21 cellular contexts compared by ENCODE assay signal in the genomic region with DNA sequence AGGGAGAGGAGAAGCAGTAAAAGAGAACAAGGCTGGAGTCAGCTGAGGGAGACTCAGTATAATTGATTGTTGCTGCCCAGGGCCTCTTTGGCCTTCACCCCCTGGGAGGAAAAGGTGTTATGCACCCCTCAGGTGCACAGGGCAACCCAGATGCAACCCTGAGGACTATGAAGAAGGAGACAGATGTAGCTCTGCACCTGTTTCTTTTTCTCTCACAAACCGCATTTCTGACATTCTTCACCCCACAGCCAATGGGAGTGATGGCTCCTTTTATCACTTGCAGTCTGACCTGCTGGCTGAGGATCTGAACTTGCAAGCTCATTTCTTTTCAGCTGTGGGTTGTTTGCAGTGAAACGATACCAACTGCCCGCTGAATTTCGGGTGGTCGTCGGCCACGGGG.
"Had no signal": no experiment of that assay in that cellular context is flagged by ENCODE, and none has a peak within 500 bp of the region (broad histone marks: within the 10 kb centered on the region; RNA-seq: fewer than 3 reads in every experiment).

No MANE protein-coding gene starts in this region.

- ATAC-seq: activated CD8-positive, alpha-beta T cell treated with anti-CD3 and anti-CD28 coated beads for 36 hours; left colon; stimulated activated naive CD8-positive, alpha-beta T cell treated with anti-CD3 and anti-CD28 coated beads, Interleukin-15, amount 100 ng/mL, for 72 hours; T-helper 17 cell had no signal

- H3K27me3 Mint-ChIP-seq: activated CD8-positive, alpha-beta T cell treated with anti-CD3 and anti-CD28 coated beads for 36 hours; brain had no signal

- DNase-seq: activated CD4-positive, alpha-beta T cell treated with anti-CD3 and anti-CD28 coated beads for 4 hours; activated CD8-positive, alpha-beta T cell treated with anti-CD3 and anti-CD28 coated beads for 36 hours; activated gamma-delta T cell; activated T-cell treated with anti-CD3 and anti-CD28 coated beads, Interleukin-2, amount 50 U/mL, for 48 hours; amniotic stem cell; central memory CD4-positive, alpha-beta T cell; colonic mucosa; effector CD8-positive, alpha-beta T cell; foreskin fibroblast; hypothalamus; left colon; sigmoid colon; stimulated activated CD4-positive, alpha-beta T cell treated with anti-CD3 and anti-CD28 coated beads, Interleukin-1b, Interleukin-23, amount 100 ng/mL, for 48 hours; stimulated activated naive CD8-positive, alpha-beta T cell treated with anti-CD3 and anti-CD28 coated beads, Interleukin-15, amount 100 ng/mL, for 72 hours; T-helper 17 cell; testis; upper lobe of left lung had no signal

- H3K4me3 Mint-ChIP-seq: activated CD8-positive, alpha-beta T cell treated with anti-CD3 and anti-CD28 coated beads for 36 hours; activated naive CD8-positive, alpha-beta T cell; brain; stimulated activated naive CD8-positive, alpha-beta T cell treated with anti-CD3 and anti-CD28 coated beads, Interleukin-15, amount 100 ng/mL, for 72 hours; T-helper 17 cell had no signal

- H3K27ac Mint-ChIP-seq: activated CD8-positive, alpha-beta T cell treated with anti-CD3 and anti-CD28 coated beads for 36 hours; activated naive CD8-positive, alpha-beta T cell; brain; stimulated activated naive CD8-positive, alpha-beta T cell treated with anti-CD3 and anti-CD28 coated beads, Interleukin-15, amount 100 ng/mL, for 72 hours; T-helper 17 cell had no signal

- H3K36me3 ChIP-seq: colonic mucosa, sigmoid colon, upper lobe of left lung had no signal

- H3K9me3 ChIP-seq: colonic mucosa, sigmoid colon, testis, upper lobe of left lung had no signal

- H3K4me1 Mint-ChIP-seq: brain; stimulated activated naive CD8-positive, alpha-beta T cell treated with anti-CD3 and anti-CD28 coated beads, Interleukin-15, amount 100 ng/mL, for 72 hours; T-helper 17 cell had no signal

- FAIRE-seq: islet of Langerhans had no signal

- H2AFZ ChIP-seq: parathyroid adenoma had no signal

- H3K9me3 Mint-ChIP-seq: activated CD8-positive, alpha-beta T cell treated with anti-CD3 and anti-CD28 coated beads for 36 hours; brain; stimulated activated naive CD8-positive, alpha-beta T cell treated with anti-CD3 and anti-CD28 coated beads, Interleukin-15, amount 100 ng/mL, for 72 hours had no signal

- H3K4me3 ChIP-seq: colonic mucosa, sigmoid colon, testis, upper lobe of left lung had no signal

- H3K27ac ChIP-seq: colonic mucosa, parathyroid adenoma, sigmoid colon, testis had no signal

- H3K36me3 Mint-ChIP-seq: activated naive CD8-positive, alpha-beta T cell; brain had no signal

- H3K9ac ChIP-seq: parathyroid adenoma had no signal

- H3K4me1 ChIP-seq: colonic mucosa, parathyroid adenoma, sigmoid colon, testis had no signal

- H3K27me3 ChIP-seq: colonic mucosa, sigmoid colon, testis, upper lobe of left lung had no signal

- H3K79me2 ChIP-seq: parathyroid adenoma had no signal
